ENCODE assay signal across 1 cellular context in the genomic region with DNA sequence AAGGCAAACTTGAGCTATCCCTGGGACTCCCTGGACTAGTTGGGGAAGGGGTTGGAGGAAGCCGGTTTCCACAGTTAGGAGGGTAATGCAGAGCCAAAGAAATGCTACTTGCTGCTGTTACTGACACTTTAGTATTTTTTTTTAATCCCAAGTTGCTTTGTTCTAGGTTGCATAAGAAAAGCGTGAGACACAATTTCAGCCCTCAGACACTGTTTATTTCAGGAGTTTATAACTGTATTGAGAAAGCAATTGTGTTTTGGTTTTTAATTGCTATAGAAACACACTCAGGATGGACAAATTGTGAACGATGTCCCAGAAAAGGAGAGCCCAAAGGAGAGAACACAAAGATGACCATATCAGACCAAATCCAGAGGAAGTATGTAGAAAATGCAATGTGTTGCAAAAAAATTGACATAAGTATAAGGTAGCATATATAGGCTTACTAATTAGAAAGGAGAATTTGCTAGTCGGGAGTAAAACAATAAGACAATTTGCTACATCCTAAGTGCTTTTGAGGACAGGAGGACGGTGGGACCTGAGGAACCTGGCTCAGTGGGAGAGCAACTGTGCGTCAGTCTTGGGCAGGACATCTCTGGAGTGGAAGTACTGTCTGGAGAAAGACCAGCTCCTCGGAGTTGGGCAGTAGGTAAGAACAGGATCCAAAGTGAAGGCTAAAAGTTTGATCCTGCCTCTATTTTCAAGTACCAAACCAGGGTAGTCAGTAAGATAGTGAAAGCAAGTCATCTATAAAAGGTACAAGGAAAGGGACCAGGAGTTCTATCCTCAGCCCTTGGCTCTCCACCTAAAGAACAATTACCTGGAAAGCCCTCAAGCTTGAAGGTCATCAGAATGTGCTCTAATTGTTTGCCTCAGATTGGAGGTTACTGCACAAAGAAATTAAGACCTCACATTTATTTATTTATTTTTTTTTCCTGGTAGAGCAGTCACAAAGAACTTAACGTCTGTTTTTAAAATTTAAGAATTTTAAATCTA.
TF ChIP-seq lines count a peak whose summit lies in the region.

No MANE protein-coding gene starts in this region.

TF ChIP-seq in K562, 482 proteins besides CTCF, POLR2A, EP300 and RAD21:
- TF ChIP-seq HOXB6 (CRISPR knock-in tag; IDR thresholded peaks at IDR 0.05; ENCODE audit: borderline replicate concordance), result no peak
- TF ChIP-seq U2AF1 (optimal IDR thresholded peaks at IDR 0.05; ENCODE audit: low read depth, low read length), result no peak
- TF ChIP-seq ZNF133 (CRISPR knock-in tag; IDR thresholded peaks at IDR 0.05), result no peak
- TF ChIP-seq ELF4 (CRISPR knock-in tag; IDR thresholded peaks at IDR 0.05), result no peak
- TF ChIP-seq ZNF316 (IDR thresholded peaks at IDR 0.05), result peak; percentile 20; the same call in 1 of the 2 replicates
